16 cellular contexts compared by ENCODE assay signal in genomic region chr16:27284865-27285675, GRCh38. TPM values are rescaled to one million over a fixed set of nuclear protein-coding genes. Genes with fewer than 3 reads are reported as not detected.
DNase-seq lines count a peak whose midpoint lies in the region; ATAC-seq and TF ChIP-seq lines count a peak whose summit lies in the region.
"Had no signal": no experiment of that assay in that cellular context is flagged by ENCODE, and none has a peak within 500 bp of the region (broad histone marks: within the 10 kb centered on the region; RNA-seq: fewer than 3 reads in every experiment).

No MANE protein-coding gene starts in this region.

- peaks cover 76% of the 10 kb centered on the region for H3K4me1 Mint-ChIP-seq in activated CD4-positive, alpha-beta T cell treated with anti-CD3 and anti-CD28 coated beads for 36 hours
- peaks cover 56% of the 10 kb centered on the region for H3K4me1 Mint-ChIP-seq in dendritic cell treated with granulocyte-macrophage colony-stimulating factor and Interleukin-4, amounts not matched to agents 40 ng/mL and 50 ng/mL, for 4 days (ENCODE audit: low read depth)
- peaks cover 37% of the 10 kb centered on the region for H3K4me1 Mint-ChIP-seq in stimulated activated effector memory CD8-positive, alpha-beta T cell treated with anti-CD3 and anti-CD28 coated beads, Interleukin-12 subunit alpha, Interleukin-12 subunit beta, amount 100 ng/mL, for 72 hours

- peak; percentile 28 for DNase-seq in activated CD4-positive, alpha-beta T cell treated with anti-CD3 and anti-CD28 coated beads for 36 hours
- no peak for DNase-seq in activated CD4-positive, alpha-beta T cell treated with anti-CD3 and anti-CD28 coated beads for 1 hour
- DNase-seq in RWPE1 (ENCODE audit: low spot score) (no peak), HT-29 (ENCODE audit: low spot score) (no peak), SHP77 (lab: John Stamatoyannopoulos, UW) (no peak)
- no peak for DNase-seq in stimulated activated effector memory CD8-positive, alpha-beta T cell treated with anti-CD3 and anti-CD28 coated beads, Interleukin-12 subunit alpha, Interleukin-12 subunit beta, amount 100 ng/mL, for 72 hours (ENCODE audit: low spot score in 2 of 2)
- DNase-seq: activated CD4-positive, alpha-beta T cell treated with anti-CD3 and anti-CD28 coated beads for 4 hours; activated naive CD4-positive, alpha-beta T cell treated with Interleukin-2 at 50 U/mL for 16 hours; CD4-positive, CD25-positive, alpha-beta regulatory T cell; NCI-H146; psoas muscle; stimulated activated CD4-positive, alpha-beta T cell treated with anti-CD3 and anti-CD28 coated beads, Interleukin-15, amount 100 ng/mL, for 24 hours had no signal

- peaks cover 6% of the 10 kb centered on the region for H3K9me3 Mint-ChIP-seq in activated CD4-positive, alpha-beta T cell treated with anti-CD3 and anti-CD28 coated beads for 36 hours (ENCODE audit: low read depth)
- no peaks in the 10 kb centered on the region for H3K9me3 Mint-ChIP-seq in dendritic cell treated with granulocyte-macrophage colony-stimulating factor and Interleukin-4, amounts not matched to agents 40 ng/mL and 50 ng/mL, for 4 days
- no peaks in the 10 kb centered on the region for H3K9me3 Mint-ChIP-seq in stimulated activated effector memory CD8-positive, alpha-beta T cell treated with anti-CD3 and anti-CD28 coated beads, Interleukin-12 subunit alpha, Interleukin-12 subunit beta, amount 100 ng/mL, for 72 hours

- CTCF ChIA-PET in activated CD4-positive, alpha-beta T cell treated with anti-CD3 and anti-CD28 coated beads for 36 hours (lab: Charles Lee) = interaction anchor here (0.7 to 1.5 kb wide), 5 partner anchors 11 to 119 kb away, joined by 3 to 5 read pairs (median 3); no protein-coding TSS in a partner anchor
- CTCF ChIA-PET in RWPE1 (lab: Yijun Ruan, JAX) = no interaction called here

- peaks cover 9% of the 10 kb centered on the region for H3K36me3 Mint-ChIP-seq in activated CD4-positive, alpha-beta T cell treated with anti-CD3 and anti-CD28 coated beads for 36 hours (ENCODE audit: low read depth)
- H3K36me3 Mint-ChIP-seq in dendritic cell treated with granulocyte-macrophage colony-stimulating factor and Interleukin-4, amounts not matched to agents 40 ng/mL and 50 ng/mL, for 4 days (ENCODE audit: low read depth) = no peaks in the 10 kb centered on the region
- peaks cover 7% of the 10 kb centered on the region for H3K36me3 Mint-ChIP-seq in stimulated activated effector memory CD8-positive, alpha-beta T cell treated with anti-CD3 and anti-CD28 coated beads, Interleukin-12 subunit alpha, Interleukin-12 subunit beta, amount 100 ng/mL, for 72 hours

- peak overlapping the region; percentile 64 for H3K27ac Mint-ChIP-seq in activated CD4-positive, alpha-beta T cell treated with anti-CD3 and anti-CD28 coated beads for 36 hours
- peak overlapping the region; percentile 86 for H3K27ac Mint-ChIP-seq in dendritic cell treated with granulocyte-macrophage colony-stimulating factor and Interleukin-4, amounts not matched to agents 40 ng/mL and 50 ng/mL, for 4 days
- H3K27ac Mint-ChIP-seq in stimulated activated effector memory CD8-positive, alpha-beta T cell treated with anti-CD3 and anti-CD28 coated beads, Interleukin-12 subunit alpha, Interleukin-12 subunit beta, amount 100 ng/mL, for 72 hours = no peak overlapping the region

- no peak for TF ChIP-seq CTCF in RWPE1 (conservative IDR thresholded peaks at IDR 0.05; ENCODE audit: low read depth)

- H3K27ac ChIP-seq in RWPE1 = peak overlapping the region; percentile 78; the same call in 1 of the 2 replicates
- H3K27ac ChIP-seq: psoas muscle, testis had no signal

- intact Hi-C loops in activated CD4-positive, alpha-beta T cell treated with anti-CD3 and anti-CD28 coated beads for 36 hours (cut with DNase I, micrococcal nuclease) = no loop called here
- intact Hi-C loops in dendritic cell treated with granulocyte-macrophage colony-stimulating factor and Interleukin-4, amounts not matched to agents 40 ng/mL and 50 ng/mL, for 4 days (cut with micrococcal nuclease) = no loop called here

- POLR2A ChIA-PET in activated CD4-positive, alpha-beta T cell treated with anti-CD3 and anti-CD28 coated beads for 36 hours (lab: Charles Lee) = interaction anchor here (0.5 to 3.1 kb wide), 3 partner anchors 31 to 137 kb away, joined by 4 to 13 read pairs (median 5); no protein-coding TSS in a partner anchor
- POLR2A ChIA-PET in RWPE1 (lab: Yijun Ruan, JAX; ENCODE audit: low non-redundant PET) = no interaction called here

- peaks cover 3% of the 10 kb centered on the region for H3K27me3 Mint-ChIP-seq in activated CD4-positive, alpha-beta T cell treated with anti-CD3 and anti-CD28 coated beads for 36 hours
- H3K27me3 Mint-ChIP-seq in dendritic cell treated with granulocyte-macrophage colony-stimulating factor and Interleukin-4, amounts not matched to agents 40 ng/mL and 50 ng/mL, for 4 days = no peaks in the 10 kb centered on the region
- H3K27me3 Mint-ChIP-seq: CD4-positive, CD25-positive, alpha-beta regulatory T cell had no signal

- peak overlapping the region; percentile 3 for H3K4me3 Mint-ChIP-seq in activated CD4-positive, alpha-beta T cell treated with anti-CD3 and anti-CD28 coated beads for 36 hours
- H3K4me3 Mint-ChIP-seq in dendritic cell treated with granulocyte-macrophage colony-stimulating factor and Interleukin-4, amounts not matched to agents 40 ng/mL and 50 ng/mL, for 4 days = no peak overlapping the region
- H3K4me3 Mint-ChIP-seq in stimulated activated effector memory CD8-positive, alpha-beta T cell treated with anti-CD3 and anti-CD28 coated beads, Interleukin-12 subunit alpha, Interleukin-12 subunit beta, amount 100 ng/mL, for 72 hours = no peak overlapping the region
- H3K4me3 Mint-ChIP-seq: CD4-positive, CD25-positive, alpha-beta regulatory T cell had no signal

- ATAC-seq in activated CD4-positive, alpha-beta T cell treated with anti-CD3 and anti-CD28 coated beads for 36 hours = peak; percentile 27
- peak; percentile 19 for ATAC-seq in stimulated activated effector memory CD8-positive, alpha-beta T cell treated with anti-CD3 and anti-CD28 coated beads, Interleukin-12 subunit alpha, Interleukin-12 subunit beta, amount 100 ng/mL, for 72 hours
- no peak for ATAC-seq in GM21360 (IDR thresholded peaks at IDR 0.05; ENCODE audit: unreplicated experiment)
- ATAC-seq: Panc1 had no signal

RNA-seq across cellular contexts. Expression of gene NSMCE1, which starts 16.5 kb away (rescaled TPM):
- total RNA-seq in activated CD4-positive, alpha-beta T cell treated with anti-CD3 and anti-CD28 coated beads for 36 hours = 100 to 1,000 TPM; 110 to 127 TPM
- total RNA-seq in HT-29 (2014; rRNA removed; shearing (Covaris generic)) = 49.9 and 52.3 TPM in 2 replicates

RNA-seq across cellular contexts. Expression of gene IL4R, which starts 28.7 kb away (rescaled TPM):
- total RNA-seq in activated CD4-positive, alpha-beta T cell treated with anti-CD3 and anti-CD28 coated beads for 36 hours = 100 to 1,000 TPM; 185 to 229 TPM
- total RNA-seq in HT-29 (2014; rRNA removed; shearing (Covaris generic)) = 49.1 and 58.2 TPM in 2 replicates
